Comparison of ENCODE assay signal across 12 cellular contexts in the genomic region with DNA sequence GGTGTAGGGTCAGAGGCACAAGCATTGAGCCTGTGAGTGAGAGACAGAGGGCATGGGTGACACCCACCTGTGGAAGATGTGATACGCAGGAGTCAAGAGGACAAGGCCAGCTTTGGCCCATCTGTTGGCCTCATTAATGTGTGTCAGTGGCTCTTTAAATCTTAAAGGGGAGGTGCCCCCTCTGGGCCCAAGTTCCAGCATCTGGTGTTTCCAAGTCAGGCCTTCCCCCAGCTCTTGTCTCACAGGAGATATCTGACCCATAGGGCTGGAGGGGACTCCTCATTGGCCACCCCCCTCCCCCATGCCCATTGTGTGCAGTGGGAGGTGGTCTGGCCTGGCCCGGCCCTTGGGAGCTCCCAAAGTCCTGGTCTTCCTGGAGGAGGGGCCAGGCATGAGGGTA. TPM values are rescaled to one million over a fixed set of nuclear protein-coding genes. Genes with fewer than 3 reads are reported as not detected.
DNase-seq lines count a peak whose midpoint lies in the region; ATAC-seq, FAIRE-seq and TF ChIP-seq lines count a peak whose summit lies in the region.
"Had no signal": no experiment of that assay in that cellular context is flagged by ENCODE, and none has a peak within 500 bp of the region (broad histone marks: within the 10 kb centered on the region; RNA-seq: fewer than 3 reads in every experiment).

No MANE protein-coding gene starts in this region.

- H3F3A ChIP-seq in SK-N-SH (replicated peaks; ENCODE audit: insufficient read depth) = peaks cover 20% of the 10 kb centered on the region

- no peak for TF ChIP-seq EP300 in SK-N-SH (IDR thresholded peaks at IDR 0.05; ENCODE audit: borderline replicate concordance in 1 of 2, low read depth in 1 of 2, low read length in 1 of 2)

- no peaks in the 10 kb centered on the region for H3K79me2 ChIP-seq in SK-N-SH (ENCODE audit: insufficient read depth)

- POLR2A ChIA-PET in SK-N-SH (lab: Yijun Ruan, JAX) = interaction anchor here (1.1 kb wide), 1 partner anchor 10 kb away, joined by 7 read pairs; the partner anchor contains the start of gene EHBP1L1

- no peaks in the 10 kb centered on the region for H3K9me2 ChIP-seq in SK-N-SH

- TF ChIP-seq RAD21 in SK-N-SH (IDR thresholded peaks at IDR 0.05; ENCODE audit: low read length) = no peak

- H3K27ac ChIP-seq in SK-N-SH (ENCODE audit: low read depth in 2 of 2, low read length in 1 of 2) = peak overlapping the region in 1 of 2 experiments; percentile 56; a peak in 1 of 4 replicates
- H3K27ac ChIP-seq in rectal smooth muscle tissue (ENCODE audit: low read depth, low read length) = peak overlapping the region; percentile 19
- H3K27ac ChIP-seq: epithelial cell of prostate, GM23248 had no signal

- no peak for TF ChIP-seq CTCF in SK-N-SH (IDR thresholded peaks at IDR 0.05)
- no peak for TF ChIP-seq CTCF in fibroblast of the aortic adventitia (IDR thresholded peaks at IDR 0.05; ENCODE audit: insufficient read depth, low read length)

- H3K4me2 ChIP-seq in SK-N-SH = no peak overlapping the region

- no peaks in the 10 kb centered on the region for H3K27me3 ChIP-seq in SK-N-SH (ENCODE audit: insufficient read depth)
- H3K27me3 ChIP-seq in rectal smooth muscle tissue (ENCODE audit: control insufficient read depth, insufficient read depth, low read length) = no peaks in the 10 kb centered on the region

- H3K4me3 ChIP-seq in SK-N-SH (ENCODE audit: low read depth in 2 of 2, low read length in 1 of 2) (no peak overlapping the region), fibroblast of the aortic adventitia (ENCODE audit: low read depth, low read length) (no peak overlapping the region), rectal smooth muscle tissue (ENCODE audit: low read length) (no peak overlapping the region)
- H3K4me3 ChIP-seq: GM23248 had no signal

- peaks cover 0 to 7% of the 10 kb centered on the region in 2 experiments; a peak in 1 of 4 replicates for H3K4me1 ChIP-seq in SK-N-SH (ENCODE audit: control insufficient read depth in 1 of 2, insufficient read depth in 2 of 2, low read depth in 1 of 2, low read length in 1 of 2)
- H3K4me1 ChIP-seq in rectal smooth muscle tissue (ENCODE audit: control insufficient read depth, insufficient read depth, low read length) = peaks cover 18% of the 10 kb centered on the region

- 86% methylated on average over 1 of the region's 2 CpGs for WGBS in SK-N-SH (ENCODE audit: low lambda C conversion rate)

- no peak overlapping the region for H3K9ac ChIP-seq in SK-N-SH
- H3K9ac ChIP-seq in rectal smooth muscle tissue (ENCODE audit: low read length) = no peak overlapping the region
- H3K9ac ChIP-seq: GM23248 had no signal

- peak; percentile 99 for FAIRE-seq in G401.6 (lab: Jason Lieb, UNC)

- H4K20me1 ChIP-seq in SK-N-SH (ENCODE audit: insufficient read depth) = 0 out of 2 replicates have a peak, but pooled peaks cover 3% of the 10 kb centered on the region

- no peaks in the 10 kb centered on the region for H3K9me3 ChIP-seq in SK-N-SH

- CTCF ChIA-PET in SK-N-SH (lab: Yijun Ruan, JAX) = interaction anchor here (0.9 to 12.8 kb wide), 4 partner anchors 9 to 46 kb away, joined by 3 to 216 read pairs (median 64); partner anchors contain the start of genes EHBP1L1, FAM89B and MAP3K11

- DNase-seq in SK-N-SH = peak; percentile 75
- peak; percentile 69 for DNase-seq in fibroblast of the aortic adventitia (ENCODE audit: low read depth)
- no peak for DNase-seq in NCI-H1092 treated with DMSO at 0.1 percent for 48 hours (lab: John Stamatoyannopoulos, UW)
- no peak for DNase-seq in activated gamma-delta T cell treated with Interleukin-2 at 50 U/mL for 16 hours
- DNase-seq: GM23248 had no signal

- no peak for ATAC-seq in GM18502 (IDR thresholded peaks at IDR 0.05; ENCODE audit: poor library complexity, unreplicated experiment)
- no peak for ATAC-seq in HG02759 (IDR thresholded peaks at IDR 0.05; ENCODE audit: unreplicated experiment)
- ATAC-seq: Panc1 had no signal

- no peak overlapping the region for H2AFZ ChIP-seq in SK-N-SH (ENCODE audit: low read depth)
- H2AFZ ChIP-seq: GM23248 had no signal

- H3K36me3 ChIP-seq in SK-N-SH (replicated peaks in 1 of 2; ENCODE audit: control insufficient read depth in 1 of 2, insufficient read depth in 2 of 2, low read length in 1 of 2) (peaks cover 0 to 21% of the 10 kb centered on the region in 2 experiments), rectal smooth muscle tissue (ENCODE audit: control insufficient read depth, insufficient read depth, low read length) (peaks cover 25% of the 10 kb centered on the region)

TF ChIP-seq in SK-N-SH, 30 proteins besides CTCF, POLR2A, EP300 and RAD21:
- TF ChIP-seq RFX5 (IDR thresholded peaks at IDR 0.05; ENCODE audit: low read length) (peak; percentile 76), MXI1 (IDR thresholded peaks at IDR 0.05; ENCODE audit: low read depth, low read length) (no peak)

RNA-seq across cellular contexts. Expression of gene KCNK7, which starts 8.9 kb away (rescaled TPM):
- polyA plus RNA-seq in SK-N-SH (2012; rRNA removed) = 0.34 and 0.58 TPM in 2 replicates
- polyA plus RNA-seq in SK-N-SH (2012; cell fraction: cytosol; rRNA removed) = 0.09 and 0.26 TPM in 2 replicates
- polyA plus RNA-seq in SK-N-SH (2012; cell fraction: nucleus; rRNA removed) = 1.4 and 3.2 TPM in 2 replicates
- 0.09 and 0.65 TPM in 2 replicates for total RNA-seq in fibroblast of the aortic adventitia (ENCODE audit: low replicate concordance)
- total RNA-seq: GM23248, HT1080 had no signal
- polyA plus RNA-seq: GM23248 had no signal

RNA-seq across cellular contexts. Expression of gene EHBP1L1, which starts 10.8 kb away (rescaled TPM):
- polyA plus RNA-seq in SK-N-SH (2012; rRNA removed) = 35.1 and 48.7 TPM in 2 replicates
- polyA plus RNA-seq in SK-N-SH (2012; cell fraction: cytosol; rRNA removed) = 17.6 and 25.5 TPM in 2 replicates
- polyA plus RNA-seq in SK-N-SH (2012; cell fraction: nucleus; rRNA removed) = 163 and 263 TPM in 2 replicates
- total RNA-seq in fibroblast of the aortic adventitia (ENCODE audit: low replicate concordance) = 52.2 and 58.5 TPM in 2 replicates

RNA-seq across cellular contexts. Expression of gene FAM89B, which starts 14.3 kb away (rescaled TPM):
- 61.3 and 65.3 TPM in 2 replicates for polyA plus RNA-seq in SK-N-SH (2012; rRNA removed)
- polyA plus RNA-seq in SK-N-SH (2012; cell fraction: cytosol; rRNA removed) = 19.9 and 37.5 TPM in 2 replicates
- 38.7 and 41.4 TPM in 2 replicates for polyA plus RNA-seq in SK-N-SH (2012; cell fraction: nucleus; rRNA removed)
- total RNA-seq in fibroblast of the aortic adventitia (ENCODE audit: low replicate concordance) = 5.6 and 21.6 TPM in 2 replicates

RNA-seq across cellular contexts. Expression of gene ZNRD2, which starts 16.4 kb away (rescaled TPM):
- 62.5 and 78.1 TPM in 2 replicates for polyA plus RNA-seq in SK-N-SH (2012; rRNA removed)
- polyA plus RNA-seq in SK-N-SH (2012; cell fraction: cytosol; rRNA removed) = 32.6 and 44.8 TPM in 2 replicates
- 76.5 and 92.5 TPM in 2 replicates for polyA plus RNA-seq in SK-N-SH (2012; cell fraction: nucleus; rRNA removed)
- total RNA-seq in fibroblast of the aortic adventitia (ENCODE audit: low replicate concordance) = 27.2 and 48.0 TPM in 2 replicates

RNA-seq across cellular contexts. Expression of gene MAP3K11, which starts 27.3 kb away (rescaled TPM):
- polyA plus RNA-seq in SK-N-SH (2012; rRNA removed) = 28.9 and 31.1 TPM in 2 replicates
- 10.6 and 16.9 TPM in 2 replicates for polyA plus RNA-seq in SK-N-SH (2012; cell fraction: cytosol; rRNA removed)
- 63.4 and 87.5 TPM in 2 replicates for polyA plus RNA-seq in SK-N-SH (2012; cell fraction: nucleus; rRNA removed)
- total RNA-seq in fibroblast of the aortic adventitia (ENCODE audit: low replicate concordance) = 22.4 and 30.4 TPM in 2 replicates

Comparison
In these comparisons a context has a peak if more than half of its experiments do, and no peak if none do; other contexts are left out.
1. DNase-seq: peak in SK-N-SH (single experiment) and fibroblast of the aortic adventitia (single experiment); none in NCI-H1092 treated with DMSO at 0.1 percent for 48 hours (single experiment) and activated gamma-delta T cell treated with Interleukin-2 at 50 U/mL for 16 hours (single experiment).